32 cellular contexts compared by ENCODE assay signal in the genomic region with DNA sequence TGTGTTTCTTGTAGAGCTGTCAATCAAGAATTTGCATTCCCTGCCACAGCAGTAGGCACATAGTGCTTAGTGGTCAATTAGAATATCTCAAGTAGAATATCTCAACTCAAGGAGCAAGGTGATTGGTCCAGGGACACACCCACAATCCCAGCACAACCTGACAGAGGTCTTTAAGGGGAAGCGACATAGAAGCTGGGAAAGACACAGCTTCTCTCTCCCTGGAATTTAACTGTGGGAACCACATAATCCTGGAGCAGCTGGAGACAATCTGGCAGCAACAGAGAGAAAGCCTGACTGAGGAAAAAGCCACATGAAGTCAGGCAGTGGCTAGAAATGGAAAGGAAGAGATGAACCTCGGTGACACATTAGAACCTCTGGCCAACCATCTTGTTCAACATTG.
"Had no signal": no experiment of that assay in that cellular context is flagged by ENCODE, and none has a peak within 500 bp of the region (broad histone marks: within the 10 kb centered on the region; RNA-seq: fewer than 3 reads in every experiment).

No MANE protein-coding gene starts in this region.

- H3K27me3 ChIP-seq: brain microvascular endothelial cell, Peyer's patch had no signal

- H3K27ac ChIP-seq: brain microvascular endothelial cell, KMS-11, Peyer's patch, VCaP had no signal

- H3K4me1 ChIP-seq: Peyer's patch had no signal

- ATAC-seq: activated naive CD8-positive, alpha-beta T cell treated with anti-CD3 and anti-CD28 coated beads, Interleukin-2, amount 50 U/mL, for 24 hours; PC-3 had no signal

- DNase-seq: activated CD4-positive, alpha-beta memory T cell treated with anti-CD3 and anti-CD28 coated beads for 36 hours; activated CD4-positive, alpha-beta T cell treated with anti-CD3 and anti-CD28 coated beads for 1 hour; activated CD4-positive, alpha-beta T cell treated with anti-CD3 and anti-CD28 coated beads, Interleukin-2, amount 10 ng/mL, durations not matched to agents 24 days and 14 days; activated CD4-positive, CD25-positive, alpha-beta regulatory T cell; activated CD8-positive, alpha-beta memory T cell treated with anti-CD3 and anti-CD28 coated beads, Interleukin-2, amount 50 U/mL, for 4 hours; activated effector memory CD4-positive, alpha-beta T cell treated with Interleukin-2 at 50 U/mL for 16 hours; activated naive CD4-positive, alpha-beta T cell treated with anti-CD3 and anti-CD28 coated beads, Interleukin-2, amount 10 ng/mL, durations not matched to agents 7 days and 5 days; activated naive CD8-positive, alpha-beta T cell treated with anti-CD3 and anti-CD28 coated beads, Interleukin-2, amount 50 U/mL, for 24 hours; activated T-cell treated with anti-CD3 and anti-CD28 coated beads, Interleukin-2, amount 50 U/mL, for 48 hours; anterior cingulate cortex; brain microvascular endothelial cell; central memory CD4-positive, alpha-beta T cell; NCI-H1092 treated with DMSO at 0.1 percent for 48 hours; NCI-H1417; NCI-H146; NCI-H187 treated with DMSO at 0.1 percent for 48 hours; NCI-H2081; NCI-H2171 treated with DMSO at 0.1 percent for 48 hours; NCI-H2227 treated with DMSO at 0.1 percent for 48 hours; NCI-H446; NCI-H69; NK-92 treated with Interleukin-12 subunit alpha and Interleukin-12 subunit beta, amount 100 ng/mL, for 24 hours; PC-3; Peyer's patch; RPMI8226; SIG-M5; SW 1271; T-helper 1 cell; T-helper 2 cell; T-helper 9 cell had no signal

- H3K9me3 ChIP-seq: Peyer's patch had no signal

- H3K4me3 ChIP-seq: Peyer's patch had no signal

- H3K36me3 ChIP-seq: brain microvascular endothelial cell, Peyer's patch had no signal
